ENCODE assay signal across 8 cellular contexts in the genomic region with DNA sequence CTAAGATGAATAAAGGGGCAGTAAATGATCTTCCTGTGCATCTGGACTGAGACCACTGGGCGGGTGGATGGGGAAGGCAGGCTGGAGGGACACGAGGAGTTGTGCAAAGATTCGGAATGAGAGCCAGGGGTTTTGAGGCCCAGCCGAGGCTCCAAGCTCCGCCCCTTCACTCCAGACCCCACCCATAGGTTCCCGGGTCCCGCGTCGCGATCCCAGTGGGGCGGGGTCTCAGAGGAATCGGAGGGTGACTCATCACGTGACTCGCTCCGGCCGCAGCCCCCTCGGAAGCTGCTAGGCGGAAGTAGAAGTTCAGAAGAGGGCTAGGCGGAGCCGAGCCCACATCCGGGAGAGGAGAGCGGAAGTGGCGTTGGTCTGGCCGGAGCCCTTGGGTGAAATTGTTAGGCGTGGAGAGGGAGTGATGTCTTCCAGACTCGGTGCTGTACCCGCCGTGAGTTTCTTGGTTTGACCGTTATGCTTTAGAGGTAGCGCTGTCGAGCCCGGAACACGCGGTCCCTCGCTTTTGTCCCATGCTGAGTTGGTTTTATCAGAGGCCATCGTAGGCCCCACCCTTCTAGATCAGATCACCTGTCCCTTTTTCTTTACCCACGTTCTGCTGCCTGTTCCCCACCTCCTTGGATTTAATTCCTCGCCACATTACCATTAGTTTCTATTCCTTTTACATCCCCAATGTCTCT. TPM values are rescaled to one million over a fixed set of nuclear protein-coding genes. Genes with fewer than 3 reads are reported as not detected.
A peak's percentile ranks its signal among the peaks of the same experiment; 100 is the strongest.
DNase-seq lines count a peak whose midpoint lies in the region; ATAC-seq and TF ChIP-seq lines count a peak whose summit lies in the region.

A gene with protein sequence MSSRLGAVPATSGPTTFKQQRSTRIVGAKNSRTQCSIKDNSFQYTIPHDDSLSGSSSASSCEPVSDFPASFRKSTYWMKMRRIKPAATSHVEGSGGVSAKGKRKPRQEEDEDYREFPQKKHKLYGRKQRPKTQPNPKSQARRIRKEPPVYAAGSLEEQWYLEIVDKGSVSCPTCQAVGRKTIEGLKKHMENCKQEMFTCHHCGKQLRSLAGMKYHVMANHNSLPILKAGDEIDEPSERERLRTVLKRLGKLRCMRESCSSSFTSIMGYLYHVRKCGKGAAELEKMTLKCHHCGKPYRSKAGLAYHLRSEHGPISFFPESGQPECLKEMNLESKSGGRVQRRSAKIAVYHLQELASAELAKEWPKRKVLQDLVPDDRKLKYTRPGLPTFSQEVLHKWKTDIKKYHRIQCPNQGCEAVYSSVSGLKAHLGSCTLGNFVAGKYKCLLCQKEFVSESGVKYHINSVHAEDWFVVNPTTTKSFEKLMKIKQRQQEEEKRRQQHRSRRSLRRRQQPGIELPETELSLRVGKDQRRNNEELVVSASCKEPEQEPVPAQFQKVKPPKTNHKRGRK (plus strand): TSS at position 348 of the 695 bp plus-strand sequence. CDS start 71 bp downstream, at position 419.

- no peaks in the 10 kb centered on the region for H3K36me3 Mint-ChIP-seq in natural killer cell

- H4K20me1 ChIP-seq in Karpas-422 (ENCODE audit: insufficient read depth, low read depth, low read length) = no peaks in the 10 kb centered on the region

- no peak within 1 kb of the TSS for H3K27ac ChIP-seq in Karpas-422 (ENCODE audit: low read length)

- no peaks in the 10 kb centered on the region; the same call in 1 of the 2 replicates for H3K9me2 ChIP-seq in Karpas-422 (replicated peaks; ENCODE audit: insufficient read depth, low read length)

- H3K9me3 ChIP-seq in Karpas-422 (ENCODE audit: low read length) = no peaks in the 10 kb centered on the region

- H3K4me1 Mint-ChIP-seq in natural killer cell = peaks cover 43 to 51% of the 10 kb centered on the region in 2 donors

- TF ChIP-seq CTCF in fibroblast of pulmonary artery (IDR thresholded peaks at IDR 0.05; ENCODE audit: low read length, missing control alignments) (no peak), natural killer cell (IDR thresholded peaks at IDR 0.05) (no peak)

- ATAC-seq in GM21825 (IDR thresholded peaks at IDR 0.05; ENCODE audit: unreplicated experiment) (peak; percentile 88), natural killer cell (peak; percentile 88 to 92 (median 92))

- peak within 1 kb of the TSS; percentile 78 for H3K9ac ChIP-seq in Karpas-422 (ENCODE audit: low read length)

- H3K36me3 ChIP-seq in Karpas-422 (ENCODE audit: insufficient read depth, low read length) = peaks cover 12% of the 10 kb centered on the region

- H3K27me3 ChIP-seq in Karpas-422 (ENCODE audit: low read length) = no peaks in the 10 kb centered on the region

- H3K4me3 Mint-ChIP-seq in natural killer cell = peak within 1 kb of the TSS; percentile 96

- H3K27me3 Mint-ChIP-seq in natural killer cell (ENCODE audit: low read depth in 2 of 2) = peaks cover 18 to 31% of the 10 kb centered on the region in 2 donors

- peak within 1 kb of the TSS; percentile 86 for H2AFZ ChIP-seq in Karpas-422 (ENCODE audit: low read length)

- H3K27ac Mint-ChIP-seq in natural killer cell = peak within 1 kb of the TSS; percentile 83 to 95

- H3K9me3 Mint-ChIP-seq in natural killer cell = no peaks in the 10 kb centered on the region

- peak within 1 kb of the TSS; percentile 67 for H3K4me2 ChIP-seq in Karpas-422 (ENCODE audit: low read depth, low read length, poor library complexity, severe bottlenecking)

- H3K79me2 ChIP-seq in Karpas-422 (ENCODE audit: low read length) = peaks cover 48% of the 10 kb centered on the region

- H3K4me1 ChIP-seq in Karpas-422 (ENCODE audit: low read length) = peaks cover 19% of the 10 kb centered on the region

- intact Hi-C loops in natural killer cell (cut with micrococcal nuclease) = loop anchor here (1.0 to 2.0 kb wide), 2 partner anchors 10 to 46 kb away; a partner anchor contains a TSS

- H3K4me3 ChIP-seq in Karpas-422 (ENCODE audit: low read length) (peak within 1 kb of the TSS; percentile 86), fibroblast of pulmonary artery (replicated peaks; ENCODE audit: low read depth, low read length) (peak within 1 kb of the TSS; percentile 81)

- DNase-seq in Daoy (ENCODE audit: low read depth) (peak; percentile 96), Karpas-422 (peak; percentile 97), RPMI8226 (peak; percentile 88), fibroblast of pulmonary artery (ENCODE audit: low read depth) (peak; percentile 95), natural killer cell (peak; percentile 66)
- DNase-seq in activated T-helper 1 cell treated with anti-CD3 and anti-CD28 coated beads, Interleukin-2, amount 50 U/mL, for 16 hours (ENCODE audit: low read depth in 1 of 2, low spot score in 1 of 2) = peak; percentile 52 to 68
- peak; percentile 49 to 74 (median 68) for DNase-seq in stimulated activated naive CD4-positive, alpha-beta T cell (lab: John Stamatoyannopoulos, UW)

RNA-seq across cellular contexts. Expression of the gene that starts here (rescaled TPM):
- total RNA-seq in Daoy (2014; rRNA removed; shearing (Covaris generic)) = 26.1 and 35.5 TPM in 2 replicates
- 38.3 and 43.7 TPM in 2 replicates for total RNA-seq in Karpas-422 (2014; rRNA removed; shearing (Covaris generic); ENCODE audit: low replicate concordance)
- total RNA-seq in natural killer cell = 10 to 100 TPM; 26.5 to 40.9 (median 30.6) TPM
